ENCODE assay signal across 12 cellular contexts in genomic region chr1:207181838-207182237, GRCh38.
DNase-seq lines count a peak whose midpoint lies in the region; ATAC-seq and TF ChIP-seq lines count a peak whose summit lies in the region.
"Had no signal": no experiment of that assay in that cellular context is flagged by ENCODE, and none has a peak within 500 bp of the region (broad histone marks: within the 10 kb centered on the region; RNA-seq: fewer than 3 reads in every experiment).

No MANE protein-coding gene starts in this region.

- H3K4me1 ChIP-seq in MM.1S (ENCODE audit: low read length) = no peaks in the 10 kb centered on the region
- no peaks in the 10 kb centered on the region for H3K4me1 ChIP-seq in left lung
- H3K4me1 ChIP-seq in esophagus muscularis mucosa = no peaks in the 10 kb centered on the region

- H3K27me3 ChIP-seq in MM.1S (replicated peaks; ENCODE audit: insufficient read depth, low read length) (no peaks in the 10 kb centered on the region), left lung (no peaks in the 10 kb centered on the region), esophagus muscularis mucosa (no peaks in the 10 kb centered on the region)

- no peaks in the 10 kb centered on the region for H3K9me3 ChIP-seq in MM.1S (replicated peaks; ENCODE audit: insufficient read depth, low read length)
- H3K9me3 ChIP-seq in left lung = no peaks in the 10 kb centered on the region
- H3K9me3 ChIP-seq in esophagus muscularis mucosa = no peaks in the 10 kb centered on the region

- ATAC-seq in left lung (peak; percentile 52), HG03469 (IDR thresholded peaks at IDR 0.05; ENCODE audit: unreplicated experiment) (no peak)
- ATAC-seq: activated CD8-positive, alpha-beta T cell treated with anti-CD3 and anti-CD28 coated beads, Interleukin-2, amount 10 ng/mL, durations not matched to agents 7 days and 5 days had no signal

- DNase-seq in Caki2 (ENCODE audit: low read depth) (peak; percentile 13), MM.1S (no peak), left lung (no peak), esophagus muscularis mucosa (ENCODE audit: extremely low spot score) (no peak), MV-4-11 (lab: John Stamatoyannopoulos, UW) (no peak), activated T-cell treated with anti-CD3 and anti-CD28 coated beads for 4 hours (no peak)
- DNase-seq in central memory CD4-positive, alpha-beta T cell = peak; percentile 8
- DNase-seq: activated CD8-positive, alpha-beta T cell treated with anti-CD3 and anti-CD28 coated beads, Interleukin-2, amount 10 ng/mL, durations not matched to agents 7 days and 5 days; DMS153; stimulated activated CD4-positive, alpha-beta T cell treated with anti-CD3 and anti-CD28 coated beads, Interleukin-12 subunit alpha, Interleukin-12 subunit beta, amount 100 ng/mL, for 4 hours had no signal

- no peaks in the 10 kb centered on the region for H3K79me2 ChIP-seq in MM.1S (ENCODE audit: low read length)

- in situ Hi-C loops in Caki2 (cut with HindIII; ENCODE audit: low pct_unique_long_range_greater_than_20kb, low sequenced_read_pairs) = no loop called here

- H2AFZ ChIP-seq in MM.1S (ENCODE audit: low read length) = no peak overlapping the region

- no peak overlapping the region for H3K9ac ChIP-seq in MM.1S (ENCODE audit: low read length)

- H3K36me3 ChIP-seq in MM.1S (replicated peaks; ENCODE audit: insufficient read depth, low read length) (no peaks in the 10 kb centered on the region), left lung (no peaks in the 10 kb centered on the region), esophagus muscularis mucosa (no peaks in the 10 kb centered on the region)

- no peaks in the 10 kb centered on the region for H3F3A ChIP-seq in MM.1S (ENCODE audit: insufficient read depth, low read length)

- H3K27ac ChIP-seq in MM.1S (ENCODE audit: low read length) (no peak overlapping the region), left lung (no peak overlapping the region), esophagus muscularis mucosa (replicated peaks in 1 of 4) (no peak overlapping the region)
- H3K27ac ChIP-seq: SK-N-MC had no signal

- no peaks in the 10 kb centered on the region for H3K9me2 ChIP-seq in MM.1S (replicated peaks; ENCODE audit: insufficient read depth, low read length)

- no peak overlapping the region for H3K4me2 ChIP-seq in MM.1S (ENCODE audit: low read depth, low read length)

- intact Hi-C loops in left lung (cut with DNase I) (no loop called here), esophagus muscularis mucosa (cut with DNase I) (no loop called here)

- no peak for TF ChIP-seq POLR2A in esophagus muscularis mucosa (IDR thresholded peaks at IDR 0.05; ENCODE audit: low read depth)

- peak; percentile 32 for TF ChIP-seq CTCF in MM.1S (IDR thresholded peaks at IDR 0.05; ENCODE audit: low read length)
- TF ChIP-seq CTCF in left lung (IDR thresholded peaks at IDR 0.05) = no peak
- TF ChIP-seq CTCF in esophagus muscularis mucosa (IDR thresholded peaks at IDR 0.05) = no peak

- no peak for TF ChIP-seq EP300 in esophagus muscularis mucosa (IDR thresholded peaks at IDR 0.05)

- H3K4me3 ChIP-seq in MM.1S (ENCODE audit: low read length) = no peak overlapping the region
- no peak overlapping the region for H3K4me3 ChIP-seq in left lung
- no peak overlapping the region for H3K4me3 ChIP-seq in esophagus muscularis mucosa
- H3K4me3 ChIP-seq: SK-N-MC had no signal

- H4K20me1 ChIP-seq in MM.1S (ENCODE audit: insufficient read depth, low read length) = no peaks in the 10 kb centered on the region

Comparison
In these comparisons a context has a peak if more than half of its experiments do, and no peak if none do; other contexts are left out.
1. DNase-seq: peak in Caki2 (single experiment) and central memory CD4-positive, alpha-beta T cell (single experiment); none in MM.1S (single experiment), left lung (0 of 2), esophagus muscularis mucosa (single experiment), MV-4-11 (single experiment) and activated T-cell treated with anti-CD3 and anti-CD28 coated beads for 4 hours (single experiment).